In the genomic region with DNA sequence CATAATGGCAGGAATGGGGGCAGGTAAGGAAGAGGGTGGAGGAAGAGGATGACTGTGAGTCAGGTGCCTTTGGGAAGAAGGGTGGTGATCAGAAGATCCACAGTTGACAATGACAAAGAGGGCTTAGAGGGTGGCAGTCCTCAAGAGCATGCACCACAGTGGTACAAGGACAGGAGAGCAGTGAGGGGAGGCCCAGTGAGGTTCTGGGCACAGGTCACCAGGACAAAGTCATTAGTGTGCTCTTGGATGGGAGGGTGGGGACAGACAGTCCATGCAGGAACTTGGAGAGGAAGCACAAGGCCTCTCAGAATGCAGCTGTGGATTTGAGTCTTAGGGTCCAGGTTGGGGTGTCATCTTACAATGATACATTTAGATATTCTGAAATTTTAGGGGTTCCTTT, we compare ENCODE assay signal across 20 cellular contexts.
DNase-seq lines count a peak whose midpoint lies in the region; TF ChIP-seq lines count a peak whose summit lies in the region.
"Had no signal": no experiment of that assay in that cellular context is flagged by ENCODE, and none has a peak within 500 bp of the region (broad histone marks: within the 10 kb centered on the region; RNA-seq: fewer than 3 reads in every experiment).

No MANE protein-coding gene starts in this region.

- no peaks in the 10 kb centered on the region for H3K27me3 Mint-ChIP-seq in CD4-positive, alpha-beta memory T cell
- peaks cover 3% of the 10 kb centered on the region for H3K27me3 Mint-ChIP-seq in endodermal cell (ENCODE audit: insufficient read depth)
- H3K27me3 Mint-ChIP-seq: activated T-cell treated with anti-CD3 and anti-CD28 coated beads, Interleukin-2, amount 50 U/mL, for 24 hours had no signal

- peak overlapping the region in 4 of 8 donors; percentile 37 to 80 (median 62) for H3K4me3 Mint-ChIP-seq in CD4-positive, alpha-beta memory T cell
- H3K4me3 Mint-ChIP-seq in endodermal cell, result no peak overlapping the region
- H3K4me3 Mint-ChIP-seq: activated T-cell treated with anti-CD3 and anti-CD28 coated beads, Interleukin-2, amount 50 U/mL, for 24 hours had no signal

- no peak overlapping the region for H3K4me3 ChIP-seq in CD4-positive, alpha-beta memory T cell (ENCODE audit: low read length in 2 of 2)
- H3K4me3 ChIP-seq in HEK293 (ENCODE audit: low read depth, low read length) (no peak overlapping the region), endodermal cell (ENCODE audit: low read length) (no peak overlapping the region), trophoblast cell (ENCODE audit: low read depth, low read length) (no peak overlapping the region)
- H3K4me3 ChIP-seq: HAP-1, ovary, suprapubic skin had no signal

- H3K27ac Mint-ChIP-seq in CD4-positive, alpha-beta memory T cell, result peak overlapping the region in 6 of 7 donors; percentile 39 to 98 (median 84)
- peak overlapping the region; percentile 57 for H3K27ac Mint-ChIP-seq in endodermal cell

- no peak overlapping the region for H2AFZ ChIP-seq in trophoblast cell (ENCODE audit: insufficient read depth, low read length, poor library complexity)

- POLR2A ChIA-PET in CD4-positive, alpha-beta memory T cell (lab: Charles Lee; ENCODE audit: partially characterized antibody), result no interaction called here
- POLR2A ChIA-PET in HEK293 (lab: Yijun Ruan, JAX) (no interaction called here), GM10248 (lab: Yijun Ruan, JAX) (no interaction called here)

- no peaks in the 10 kb centered on the region for H3K36me3 Mint-ChIP-seq in CD4-positive, alpha-beta memory T cell
- no peaks in the 10 kb centered on the region for H3K36me3 Mint-ChIP-seq in endodermal cell (ENCODE audit: low read depth)

- no peak overlapping the region for H3K27ac ChIP-seq in CD4-positive, alpha-beta memory T cell (ENCODE audit: low read depth, low read length)
- H3K27ac ChIP-seq in HEK293 (ENCODE audit: extremely low read depth, low read depth, low read length) (no peak overlapping the region), endodermal cell (ENCODE audit: low read depth, low read length) (no peak overlapping the region), trophoblast cell (ENCODE audit: low read depth, low read length) (peak overlapping the region; percentile 72)
- H3K27ac ChIP-seq: suprapubic skin had no signal

- H4K8ac ChIP-seq in trophoblast cell (ENCODE audit: low read depth, low read length), result peak overlapping the region; percentile 20

- no peaks in the 10 kb centered on the region for H3K27me3 ChIP-seq in CD4-positive, alpha-beta memory T cell (ENCODE audit: insufficient read depth, low read length)
- H3K27me3 ChIP-seq in endodermal cell (ENCODE audit: control insufficient read depth, insufficient read depth, low read length, poor library complexity, severe bottlenecking) (no peaks in the 10 kb centered on the region), trophoblast cell (ENCODE audit: insufficient read depth, low read length) (no peaks in the 10 kb centered on the region)
- H3K27me3 ChIP-seq: ovary, suprapubic skin had no signal

- peaks cover 20% of the 10 kb centered on the region for H3K79me1 ChIP-seq in trophoblast cell (ENCODE audit: low read length)

- peak overlapping the region; percentile 5 for H2BK5ac ChIP-seq in trophoblast cell (ENCODE audit: low read depth, low read length, poor library complexity)

- peak overlapping the region; percentile 10 for H3K18ac ChIP-seq in trophoblast cell (ENCODE audit: low read length)

- peak overlapping the region; percentile 67 for H4K91ac ChIP-seq in trophoblast cell (ENCODE audit: low read depth, low read length)

- H2BK12ac ChIP-seq in trophoblast cell (ENCODE audit: low read length), result peak overlapping the region; percentile 37

- H3K4me1 Mint-ChIP-seq in CD4-positive, alpha-beta memory T cell, result peaks cover 31 to 52% (median 43%) of the 10 kb centered on the region in 4 donors
- peaks cover 42% of the 10 kb centered on the region for H3K4me1 Mint-ChIP-seq in endodermal cell

- no peaks in the 10 kb centered on the region for H3K9me3 Mint-ChIP-seq in CD4-positive, alpha-beta memory T cell
- H3K9me3 Mint-ChIP-seq in endodermal cell, result no peaks in the 10 kb centered on the region
- H3K9me3 Mint-ChIP-seq: activated T-cell treated with anti-CD3 and anti-CD28 coated beads, Interleukin-2, amount 50 U/mL, for 24 hours had no signal

- no peaks in the 10 kb centered on the region for H3K79me2 ChIP-seq in trophoblast cell (ENCODE audit: control insufficient read depth, insufficient read depth, low read length, poor library complexity)

- TF ChIP-seq CTCF in HEK293 (tag by site-specific recombination; IDR thresholded peaks at IDR 0.05) (no peak), endodermal cell (conservative IDR thresholded peaks at IDR 0.05) (no peak), GM10248 (IDR thresholded peaks at IDR 0.05; ENCODE audit: control extremely low read depth, extremely low read depth, low read depth, missing control alignments) (no peak)

- no peaks in the 10 kb centered on the region for H3K36me3 ChIP-seq in CD4-positive, alpha-beta memory T cell (ENCODE audit: insufficient read depth, low read length)
- H3K36me3 ChIP-seq in HEK293 (ENCODE audit: control insufficient read depth in 2 of 2, insufficient read depth in 1 of 2, low read length in 2 of 2) (no peaks in the 10 kb centered on the region), endodermal cell (ENCODE audit: control insufficient read depth, insufficient read depth, low read length) (no peaks in the 10 kb centered on the region), trophoblast cell (ENCODE audit: control insufficient read depth in 1 of 2, insufficient read depth in 2 of 2, low read length in 2 of 2) (no peaks in the 10 kb centered on the region)
- H3K36me3 ChIP-seq: HAP-1, ovary, suprapubic skin had no signal

- no peak overlapping the region for H3K9ac ChIP-seq in endodermal cell (ENCODE audit: extremely low read depth, low read length, poor library complexity, severe bottlenecking)
- no peak overlapping the region for H3K9ac ChIP-seq in trophoblast cell (ENCODE audit: low read length)
- H3K9ac ChIP-seq: KMS-11 had no signal

- peak overlapping the region; percentile 10 for H3K14ac ChIP-seq in trophoblast cell (ENCODE audit: low read length)

- H4K12ac ChIP-seq in trophoblast cell (ENCODE audit: low read depth, low read length), result no peak overlapping the region

- no peak overlapping the region for H3K23ac ChIP-seq in trophoblast cell (ENCODE audit: low read length)

- no peaks in the 10 kb centered on the region for H3K9me3 ChIP-seq in CD4-positive, alpha-beta memory T cell (ENCODE audit: control insufficient read depth in 1 of 2, low read length in 2 of 2)
- no peaks in the 10 kb centered on the region for H3K9me3 ChIP-seq in HEK293 (ENCODE audit: control insufficient read depth, insufficient read depth, low read depth, low read length)
- peaks cover 6% of the 10 kb centered on the region for H3K9me3 ChIP-seq in endodermal cell (ENCODE audit: control insufficient read depth, low read length)
- H3K9me3 ChIP-seq in trophoblast cell (ENCODE audit: insufficient read depth, low read depth, low read length), result no peaks in the 10 kb centered on the region
- H3K9me3 ChIP-seq: HAP-1, ovary, suprapubic skin had no signal

- H3K4me1 ChIP-seq in CD4-positive, alpha-beta memory T cell (ENCODE audit: insufficient read depth, low read length), result peaks cover 34% of the 10 kb centered on the region
- H3K4me1 ChIP-seq in HEK293 (ENCODE audit: control insufficient read depth, insufficient read depth, low read length) (peaks cover 4% of the 10 kb centered on the region), endodermal cell (ENCODE audit: control insufficient read depth, insufficient read depth, low read length) (peaks cover 4% of the 10 kb centered on the region), trophoblast cell (ENCODE audit: control insufficient read depth in 1 of 2, insufficient read depth in 2 of 2, low read length in 2 of 2) (peaks cover 16 to 25% of the 10 kb centered on the region in 2 experiments)

- H2AK5ac ChIP-seq in trophoblast cell (ENCODE audit: low read length), result peak overlapping the region; percentile 9

- no peak overlapping the region for H3K4ac ChIP-seq in trophoblast cell (ENCODE audit: low read depth, low read length)

- peak overlapping the region; percentile 28 for H2BK120ac ChIP-seq in trophoblast cell (ENCODE audit: insufficient read depth, low read length, poor library complexity)

- no peak overlapping the region for H3K4me2 ChIP-seq in trophoblast cell (ENCODE audit: low read length)

- CTCF ChIA-PET in CD4-positive, alpha-beta memory T cell (lab: Charles Lee; ENCODE audit: partially characterized antibody), result interaction anchor here (1.4 kb wide), 1 partner anchor 16 kb away, joined by 3 read pairs; no protein-coding TSS in a partner anchor
- CTCF ChIA-PET in HEK293 (lab: Yijun Ruan, JAX), result interaction anchor here (1.2 kb wide), 1 partner anchor 71 kb away, joined by 4 read pairs; no protein-coding TSS in a partner anchor
- CTCF ChIA-PET in GM10248 (lab: Yijun Ruan, JAX), result no interaction called here

- DNase-seq in CD4-positive, alpha-beta memory T cell, result no peak
- DNase-seq in endodermal cell (no peak), trophoblast cell (no peak), middle frontal gyrus (ENCODE audit: extremely low spot score, low spot score) (no peak), NOMO-1 treated with DMSO at 0.1 percent for 48 hours (lab: John Stamatoyannopoulos, UW; ENCODE audit: unreplicated experiment) (no peak), GM10248 (ENCODE audit: extremely low spot score) (no peak)
- DNase-seq: activated CD4-positive, alpha-beta T cell treated with anti-CD3 and anti-CD28 coated beads for 1 hour; activated T-cell treated with anti-CD3 and anti-CD28 coated beads, Interleukin-2, amount 50 U/mL, for 24 hours; GF-D8; hippocampal formation; NCI-H1092; NCI-H524 treated with DMSO at 0.1 percent for 48 hours; ovary; SIG-M5; stimulated activated CD4-positive, alpha-beta T cell treated with anti-CD3 and anti-CD28 coated beads, Interleukin-4, amount 100 ng/mL, for 1 hour; T-helper 9 cell had no signal

- intact Hi-C loops in CD4-positive, alpha-beta memory T cell (cut with micrococcal nuclease), result no loop called here

TF ChIP-seq in HEK293, 187 proteins besides CTCF, POLR2A, EP300 and RAD21:
- TF ChIP-seq ZNF341 (tag by site-specific recombination; IDR thresholded peaks at IDR 0.05; ENCODE audit: low read depth) (peak; percentile 13; the same call in 1 of the 2 replicates), ZXDB (tag by site-specific recombination; IDR thresholded peaks at IDR 0.05) (no peak), ZNF202 (tag by site-specific recombination; IDR thresholded peaks at IDR 0.05; ENCODE audit: borderline replicate concordance) (no peak)
